Comparison of ENCODE assay signal across 8 cellular contexts in the genomic region with DNA sequence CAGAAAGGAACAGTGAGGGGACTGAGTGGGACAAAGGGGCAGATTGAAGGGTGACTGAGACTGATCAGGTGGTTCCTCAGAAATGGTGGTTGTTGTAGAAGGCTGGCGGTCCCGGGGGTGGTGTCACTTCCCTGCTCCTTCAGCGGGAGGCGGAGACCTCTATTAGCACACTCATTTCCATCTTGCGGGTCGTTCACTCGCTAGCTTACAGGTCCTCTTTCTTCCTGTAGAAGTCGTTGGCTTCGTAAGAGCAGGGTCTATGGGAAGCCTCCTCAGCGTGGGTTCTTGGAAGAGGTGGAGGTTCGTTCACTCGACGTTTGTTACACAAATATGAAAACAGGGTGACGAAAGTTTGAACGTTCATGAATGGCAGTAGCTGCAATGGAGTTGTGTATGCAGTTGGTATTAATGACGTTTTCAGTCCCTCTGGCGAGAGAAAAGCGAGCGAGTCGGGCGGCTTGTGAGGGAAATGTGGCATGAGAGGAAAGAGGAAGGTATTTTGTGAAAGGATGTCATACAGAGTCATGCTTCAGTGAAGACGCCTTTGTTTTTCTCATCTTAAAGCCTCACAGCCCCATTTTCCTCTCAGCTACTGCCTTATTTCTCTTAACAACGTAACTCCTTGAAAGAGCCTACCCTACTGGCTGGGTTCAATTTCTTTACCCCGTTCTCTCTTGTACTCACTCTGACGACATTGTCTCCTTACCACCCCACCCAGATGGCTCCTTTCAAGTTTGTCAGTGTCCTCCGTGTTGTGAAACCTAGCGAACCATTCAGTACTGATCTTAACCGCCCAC. TPM values are rescaled to one million over a fixed set of nuclear protein-coding genes. Genes with fewer than 3 reads are reported as not detected.
DNase-seq lines count a peak whose midpoint lies in the region; ATAC-seq lines count a peak whose summit lies in the region.

No MANE protein-coding gene starts in this region.

- H3K27ac ChIP-seq in muscle layer of duodenum (ENCODE audit: low read length), result peak overlapping the region; percentile 95
- H3K27ac ChIP-seq in substantia nigra (ENCODE audit: low read depth, low read length, poor library complexity, severe bottlenecking), result peak overlapping the region; percentile 52

- no peaks in the 10 kb centered on the region for H3K27me3 ChIP-seq in muscle layer of duodenum (ENCODE audit: low read depth, low read length)

- peak overlapping the region; percentile 90 for H3K27ac Mint-ChIP-seq in activated CD4-positive, alpha-beta memory T cell treated with anti-CD3 and anti-CD28 coated beads for 36 hours

- H3K27me3 Mint-ChIP-seq in activated CD4-positive, alpha-beta memory T cell treated with anti-CD3 and anti-CD28 coated beads for 36 hours, result peaks cover 2% of the 10 kb centered on the region

- H3K36me3 Mint-ChIP-seq in activated CD4-positive, alpha-beta memory T cell treated with anti-CD3 and anti-CD28 coated beads for 36 hours, result no peaks in the 10 kb centered on the region

- POLR2A ChIA-PET in activated CD4-positive, alpha-beta memory T cell treated with anti-CD3 and anti-CD28 coated beads for 36 hours (lab: Charles Lee), result interaction anchor here (0.6 to 1.3 kb wide), 2 partner anchors 54 to 356 kb away, joined by 3 read pairs; no protein-coding TSS in a partner anchor

- H3K4me3 Mint-ChIP-seq in activated CD4-positive, alpha-beta memory T cell treated with anti-CD3 and anti-CD28 coated beads for 36 hours, result peak overlapping the region; percentile 100

- no peaks in the 10 kb centered on the region for H3K4me1 ChIP-seq in muscle layer of duodenum (ENCODE audit: control insufficient read depth in 1 of 2, insufficient read depth in 2 of 2, low read length in 2 of 2)

- peak overlapping the region; percentile 67 to 93 for H3K4me3 ChIP-seq in muscle layer of duodenum (ENCODE audit: low read depth in 1 of 2, low read length in 2 of 2)

- H3K9me3 Mint-ChIP-seq in activated CD4-positive, alpha-beta memory T cell treated with anti-CD3 and anti-CD28 coated beads for 36 hours, result peaks cover 4% of the 10 kb centered on the region

- DNase-seq in ACHN (peak; percentile 83), NCI-H510A (lab: John Stamatoyannopoulos, UW) (peak; percentile 64), epidermal melanocyte (ENCODE audit: insufficient read length, low spot score) (peak; percentile 18), substantia nigra (lab: John Stamatoyannopoulos, UW) (peak in 19 of 49 donors; percentile 7 to 64 (median 34))
- DNase-seq in activated CD4-positive, alpha-beta memory T cell treated with anti-CD3 and anti-CD28 coated beads for 36 hours, result peak; percentile 77

- ATAC-seq in GM18517 (IDR thresholded peaks at IDR 0.05; ENCODE audit: unreplicated experiment) (peak; percentile 32), HG02981 (IDR thresholded peaks at IDR 0.05; ENCODE audit: unreplicated experiment) (peak; percentile 26)

- peaks cover 0 to 4% of the 10 kb centered on the region in 2 donors for H3K9me3 ChIP-seq in muscle layer of duodenum (ENCODE audit: control insufficient read depth in 1 of 2, low read length in 2 of 2)

- peaks cover 0 to 4% of the 10 kb centered on the region in 2 donors for H3K36me3 ChIP-seq in muscle layer of duodenum (ENCODE audit: control insufficient read depth in 1 of 2, insufficient read depth in 2 of 2, low read length in 2 of 2)

- H3K4me1 Mint-ChIP-seq in activated CD4-positive, alpha-beta memory T cell treated with anti-CD3 and anti-CD28 coated beads for 36 hours (ENCODE audit: low read depth), result peaks cover 19% of the 10 kb centered on the region

- intact Hi-C loops in activated CD4-positive, alpha-beta memory T cell treated with anti-CD3 and anti-CD28 coated beads for 36 hours (cut with micrococcal nuclease), result loop anchor here (1.0 kb wide), 1 partner anchor 9 kb away; no protein-coding TSS in a partner anchor

- in situ Hi-C loops in ACHN (cut with HindIII; ENCODE audit: low pct_ligation_motif_present, low pct_unique_long_range_greater_than_20kb, low sequenced_read_pairs), result no loop called here

- CTCF ChIA-PET in activated CD4-positive, alpha-beta memory T cell treated with anti-CD3 and anti-CD28 coated beads for 36 hours (lab: Charles Lee), result interaction anchor here (1.0 to 1.5 kb wide), 3 partner anchors 9 to 95 kb away, joined by 4 to 6 read pairs (median 5); no protein-coding TSS in a partner anchor

RNA-seq across cellular contexts. Expression of gene EFCAB13, which starts 0.7 kb away (rescaled TPM):
- 1 to 10 TPM; 4.6 to 7.8 TPM for total RNA-seq in activated CD4-positive, alpha-beta memory T cell treated with anti-CD3 and anti-CD28 coated beads for 36 hours
